ENCODE assay signal across 20 cellular contexts in the genomic region with DNA sequence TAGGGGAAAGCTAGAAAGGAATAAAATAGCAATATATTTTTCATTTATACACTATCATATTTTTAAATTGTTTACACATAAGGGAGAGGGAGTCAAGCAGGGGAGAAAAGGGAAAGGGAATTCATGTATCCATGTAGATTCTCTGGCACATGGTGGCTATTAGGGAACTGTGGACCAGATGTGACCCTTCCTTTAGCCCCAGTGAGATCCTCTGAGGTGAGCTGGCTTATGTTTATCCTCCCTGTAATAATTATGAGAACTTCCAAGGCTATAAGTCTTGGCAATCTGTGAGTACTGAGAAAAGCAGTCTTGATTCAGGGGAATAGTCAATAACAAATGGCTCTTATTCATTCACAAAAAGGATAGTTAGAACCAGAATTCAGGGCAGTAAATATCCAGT. TPM values are rescaled to one million over a fixed set of nuclear protein-coding genes. Genes with fewer than 3 reads are reported as not detected.
"Had no signal": no experiment of that assay in that cellular context is flagged by ENCODE, and none has a peak within 500 bp of the region (broad histone marks: within the 10 kb centered on the region; RNA-seq: fewer than 3 reads in every experiment).

No MANE protein-coding gene starts in this region.

- H3K27ac ChIP-seq: SJSA1, SK-N-MC had no signal

- H3K4me1 ChIP-seq: SJSA1 had no signal

- DNase-seq: Karpas-422, KG1, MM.1S, NCI-H1092 treated with DMSO at 0.1 percent for 48 hours, NCI-H1436 treated with DMSO at 0.1 percent for 48 hours, NCI-H1694, NCI-H187 treated with DMSO at 0.1 percent for 48 hours, NCI-H2029 treated with DMSO at 0.1 percent for 48 hours, NCI-H2171 treated with DMSO at 0.1 percent for 48 hours, NCI-H345, NCI-H446 treated with DMSO at 0.1 percent for 48 hours, NCI-H510A treated with DMSO at 0.1 percent for 48 hours, NCI-H526, Right ventricle myocardium superior, RPMI8226, SIG-M5 had no signal

- H3K36me3 ChIP-seq: SJSA1 had no signal

- H3K4me3 ChIP-seq: SJSA1, SK-N-MC had no signal

RNA-seq across cellular contexts. Expression of gene TSBP1, which starts 42.6 kb away (rescaled TPM):
- total RNA-seq: HT-29, M059J, Right ventricle myocardium superior, SJSA1 had no signal
